In genomic region chr9:135141183-135141774, GRCh38 we compare ENCODE assay signal across 4 cellular contexts.
TF ChIP-seq lines count a peak whose summit lies in the region.

No MANE protein-coding gene starts in this region.

TF ChIP-seq in HEK293, 187 proteins besides CTCF, POLR2A, EP300 and RAD21 (continues in another document):
- TF ChIP-seq ZNF548 (tag by site-specific recombination; IDR thresholded peaks at IDR 0.05) (peak; percentile 7; the same call in 1 of the 2 replicates), REPIN1 (tag by site-specific recombination; IDR thresholded peaks at IDR 0.05; ENCODE audit: low read depth) (no peak), ZNF350 (tag by site-specific recombination; IDR thresholded peaks at IDR 0.05) (no peak), ZNF843 (tag by site-specific recombination; IDR thresholded peaks at IDR 0.05) (no peak), BCL6B (tag by site-specific recombination; IDR thresholded peaks at IDR 0.05) (0 out of 2 replicates have a peak, but pooled peaks have one; percentile 44), ZBTB17 (tag by site-specific recombination; IDR thresholded peaks at IDR 0.05) (peak; percentile 100), ZNF747 (tag by site-specific recombination; IDR thresholded peaks at IDR 0.05) (no peak), SP3 (tag by site-specific recombination; IDR thresholded peaks at IDR 0.05) (no peak), ZNF626 (tag by site-specific recombination; IDR thresholded peaks at IDR 0.05) (no peak), ZNF596 (tag by site-specific recombination; IDR thresholded peaks at IDR 0.05) (no peak), KLF10 (tag by site-specific recombination; IDR thresholded peaks at IDR 0.05) (no peak), ZNF514 (tag by site-specific recombination; IDR thresholded peaks at IDR 0.05) (no peak), ZNF221 (tag by site-specific recombination; IDR thresholded peaks at IDR 0.05; ENCODE audit: borderline replicate concordance) (no peak), ZBTB21 (tag by site-specific recombination; IDR thresholded peaks at IDR 0.05) (no peak), ZNF133 (tag by site-specific recombination; IDR thresholded peaks at IDR 0.05) (peak; percentile 8; the same call in 1 of the 2 replicates), ZNF26 (tag by site-specific recombination; IDR thresholded peaks at IDR 0.05) (no peak), FEZF1 (tag by site-specific recombination; IDR thresholded peaks at IDR 0.05) (no peak), ZNF266 (tag by site-specific recombination; IDR thresholded peaks at IDR 0.05; ENCODE audit: low read depth) (0 out of 2 replicates have a peak, but pooled peaks have one; percentile 14), ZBTB1 (tag by site-specific recombination; IDR thresholded peaks at IDR 0.05) (no peak)

TF ChIP-seq in IMR-90, 13 proteins besides CTCF, POLR2A, EP300 and RAD21:
- TF ChIP-seq NFE2L2 (IDR thresholded peaks at IDR 0.05; ENCODE audit: low read depth, low read length) (no peak), RFX5 (IDR thresholded peaks at IDR 0.05; ENCODE audit: low read depth, low read length) (no peak), CEBPB (IDR thresholded peaks at IDR 0.05; ENCODE audit: low read depth, low read length) (no peak), RCOR1 (IDR thresholded peaks at IDR 0.05; ENCODE audit: insufficient replicate concordance, low read length) (no peak), SMC3 (IDR thresholded peaks at IDR 0.05; ENCODE audit: low read depth, low read length) (no peak), FOS (IDR thresholded peaks at IDR 0.05; ENCODE audit: low read depth, low read length) (no peak), BHLHE40 (IDR thresholded peaks at IDR 0.05; ENCODE audit: low read depth, low read length) (no peak)

TF ChIP-seq in H1, 55 proteins besides CTCF, POLR2A, EP300 and RAD21:
- TF ChIP-seq SIX5 (IDR thresholded peaks at IDR 0.05; ENCODE audit: low read depth, low read length) (no peak), TCF12 (IDR thresholded peaks at IDR 0.05; ENCODE audit: low read depth, low read length) (no peak), POLR2AphosphoS5 (IDR thresholded peaks at IDR 0.05; ENCODE audit: low read depth, low read length) (no peak), TEAD4 (IDR thresholded peaks at IDR 0.05; ENCODE audit: low read depth, low read length) (no peak), RBBP5 (IDR thresholded peaks at IDR 0.05; ENCODE audit: borderline replicate concordance, low read depth, low read length) (no peak)
TF ChIP-seq in H1: peak in this region for 0.

TF ChIP-seq in SK-N-SH treated with all-trans-retinoic acid at 6 μM for 48 hours, 23 proteins besides CTCF, POLR2A, EP300 and RAD21:
- TF ChIP-seq TSHZ2 (CRISPR knock-in tag; IDR thresholded peaks at IDR 0.05) (no peak), ZC3H10 (CRISPR knock-in tag; IDR thresholded peaks at IDR 0.05) (no peak), ISL1 (CRISPR knock-in tag; IDR thresholded peaks at IDR 0.05) (no peak), PATZ1 (CRISPR knock-in tag; IDR thresholded peaks at IDR 0.05; ENCODE audit: borderline replicate concordance) (no peak), CSRNP3 (CRISPR knock-in tag; IDR thresholded peaks at IDR 0.05) (no peak)
